Comparison of ENCODE assay signal across 9 cellular contexts in the genomic region with DNA sequence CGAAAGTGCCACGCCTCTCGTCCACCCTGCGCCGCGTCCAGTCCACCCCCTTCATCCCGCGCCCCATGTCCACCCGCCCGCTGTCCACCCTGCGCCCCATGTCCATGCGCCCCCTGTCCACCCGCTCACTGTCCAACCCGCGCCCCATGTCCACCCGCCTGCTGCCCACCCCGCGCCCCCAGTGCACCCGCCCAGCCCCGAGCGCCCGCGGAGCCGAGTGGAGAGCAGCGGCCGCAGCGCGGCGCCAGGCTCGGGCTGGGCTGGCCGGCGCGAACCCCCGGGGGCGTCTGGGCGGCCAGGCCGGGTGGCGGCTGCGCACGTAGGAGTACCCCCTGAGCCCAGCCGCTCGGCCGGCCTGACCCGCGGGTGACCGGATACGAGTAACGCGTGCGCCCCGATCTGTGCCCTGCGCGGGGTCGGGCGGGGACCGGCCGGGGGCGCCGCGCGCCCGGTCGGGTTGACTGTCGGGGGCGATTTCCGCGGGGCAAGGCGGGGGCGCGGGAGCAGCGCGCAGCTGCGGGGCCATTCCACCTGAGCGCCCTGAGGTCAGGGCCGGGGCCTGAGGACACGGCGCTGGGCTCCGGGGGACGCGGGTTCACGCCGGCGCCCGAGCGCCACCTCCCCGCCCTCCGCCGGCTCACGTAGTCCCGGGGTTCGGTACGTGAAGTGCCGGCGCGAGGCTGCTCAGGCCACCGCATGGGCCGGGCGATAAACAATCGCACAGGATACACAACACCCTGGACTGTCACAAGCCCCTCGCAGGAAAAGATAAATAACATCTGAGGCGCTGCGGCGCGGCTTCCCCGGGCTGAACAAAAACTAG. TPM values are rescaled to one million over a fixed set of nuclear protein-coding genes. Genes with fewer than 3 reads are reported as not detected.
A peak's percentile ranks its signal among the peaks of the same experiment; 100 is the strongest.
DNase-seq lines count a peak whose midpoint lies in the region; ATAC-seq, FAIRE-seq and TF ChIP-seq lines count a peak whose summit lies in the region.
"Had no signal": no experiment of that assay in that cellular context is flagged by ENCODE, and none has a peak within 500 bp of the region (broad histone marks: within the 10 kb centered on the region; RNA-seq: fewer than 3 reads in every experiment).

No MANE protein-coding gene starts in this region.

- H3K4me1 Mint-ChIP-seq in dendritic cell treated with granulocyte-macrophage colony-stimulating factor and Interleukin-4, amounts not matched to agents 40 ng/mL and 50 ng/mL, for 4 days (ENCODE audit: low read depth), result peaks cover 19% of the 10 kb centered on the region
- H3K4me1 Mint-ChIP-seq in memory B cell, result peaks cover 7% of the 10 kb centered on the region
- H3K4me1 Mint-ChIP-seq: central memory CD8-positive, alpha-beta T cell had no signal

- no peaks in the 10 kb centered on the region for H3K9me3 Mint-ChIP-seq in dendritic cell treated with granulocyte-macrophage colony-stimulating factor and Interleukin-4, amounts not matched to agents 40 ng/mL and 50 ng/mL, for 4 days
- H3K9me3 Mint-ChIP-seq in memory B cell, result peaks cover 1% of the 10 kb centered on the region
- H3K9me3 Mint-ChIP-seq: central memory CD8-positive, alpha-beta T cell had no signal

- peak in 3 of 4 donors; percentile 80 to 94 (median 89) for TF ChIP-seq EP300 in upper lobe of left lung (IDR thresholded peaks at IDR 0.05)

- H3K27me3 ChIP-seq in BJ (ENCODE audit: control insufficient read depth, insufficient read depth, low read length) (no peaks in the 10 kb centered on the region), upper lobe of left lung (peaks cover 0 to 17% (median 4%) of the 10 kb centered on the region in 4 donors)

- CTCF ChIA-PET in BJ (lab: Yijun Ruan, JAX), result interaction anchor here (1.1 kb wide), 1 partner anchor 208 kb away, joined by 3 read pairs; no protein-coding TSS in a partner anchor

- peak overlapping the region; percentile 43 for H3K4me3 ChIP-seq in BJ (ENCODE audit: low read depth, low read length)
- peak overlapping the region in 3 of 4 donors; percentile 45 to 59 (median 54) for H3K4me3 ChIP-seq in upper lobe of left lung

- peak overlapping the region; percentile 50 for H3K4me3 Mint-ChIP-seq in dendritic cell treated with granulocyte-macrophage colony-stimulating factor and Interleukin-4, amounts not matched to agents 40 ng/mL and 50 ng/mL, for 4 days
- peak overlapping the region; percentile 4 for H3K4me3 Mint-ChIP-seq in memory B cell
- H3K4me3 Mint-ChIP-seq: central memory CD8-positive, alpha-beta T cell had no signal

- FAIRE-seq in H54 (lab: Jason Lieb, UNC), result no peak

- H3K27me3 Mint-ChIP-seq in dendritic cell treated with granulocyte-macrophage colony-stimulating factor and Interleukin-4, amounts not matched to agents 40 ng/mL and 50 ng/mL, for 4 days, result peaks cover 45% of the 10 kb centered on the region
- peaks cover 25% of the 10 kb centered on the region for H3K27me3 Mint-ChIP-seq in memory B cell

- H3K4me1 ChIP-seq in upper lobe of left lung, result peaks cover 17 to 28% (median 20%) of the 10 kb centered on the region in 4 donors

- TF ChIP-seq POLR2A in upper lobe of left lung (IDR thresholded peaks at IDR 0.05), result no peak
- no peak for TF ChIP-seq POLR2A in H54 (IDR thresholded peaks at IDR 0.05; ENCODE audit: low read depth, low read length)

- ATAC-seq in HG03139 (IDR thresholded peaks at IDR 0.05; ENCODE audit: unreplicated experiment) (peak; percentile 46), memory B cell (ENCODE audit: low read depth) (peak; percentile 28), upper lobe of left lung (ENCODE audit: low FRiP score in 2 of 2) (peak in 1 of 2 donors; percentile 38), GM18867 (IDR thresholded peaks at IDR 0.05; ENCODE audit: unreplicated experiment) (no peak)

- no peak for DNase-seq in BJ (ENCODE audit: low read depth)
- DNase-seq in memory B cell (ENCODE audit: low spot score in 2 of 2), result no peak
- DNase-seq in upper lobe of left lung, result peak; percentile 37 to 88
- no peak for DNase-seq in SIG-M5 treated with dmso at 0.1 percent for 504 hours (lab: John Stamatoyannopoulos, UW; ENCODE audit: unreplicated experiment)
- no peak for DNase-seq in H54 (ENCODE audit: insufficient read length, low spot score)

- H3K27ac ChIP-seq in upper lobe of left lung, result peak overlapping the region; percentile 70 to 85 (median 76)

- no peak overlapping the region for H3K27ac Mint-ChIP-seq in dendritic cell treated with granulocyte-macrophage colony-stimulating factor and Interleukin-4, amounts not matched to agents 40 ng/mL and 50 ng/mL, for 4 days
- H3K27ac Mint-ChIP-seq in memory B cell, result no peak overlapping the region

- no peaks in the 10 kb centered on the region for H3K9me3 ChIP-seq in upper lobe of left lung

- TF ChIP-seq CTCF in BJ (IDR thresholded peaks at IDR 0.05; ENCODE audit: insufficient read depth, low read depth, low read length) (no peak), upper lobe of left lung (IDR thresholded peaks at IDR 0.05) (peak in 1 of 6 experiments; percentile 4)

- WGBS in upper lobe of left lung, 2 donors, result 1% methylated on average over 46 to 51 of the region's 105 CpGs

- no peaks in the 10 kb centered on the region for H3K36me3 ChIP-seq in BJ (ENCODE audit: control insufficient read depth, insufficient read depth, low read length)
- H3K36me3 ChIP-seq in upper lobe of left lung, result no peaks in the 10 kb centered on the region

- intact Hi-C loops in dendritic cell treated with granulocyte-macrophage colony-stimulating factor and Interleukin-4, amounts not matched to agents 40 ng/mL and 50 ng/mL, for 4 days (cut with micrococcal nuclease), result loop anchor here (5.0 kb wide), 1 partner anchor 35 kb away; a partner anchor contains a TSS

- no peaks in the 10 kb centered on the region for H3K36me3 Mint-ChIP-seq in dendritic cell treated with granulocyte-macrophage colony-stimulating factor and Interleukin-4, amounts not matched to agents 40 ng/mL and 50 ng/mL, for 4 days (ENCODE audit: low read depth)
- no peaks in the 10 kb centered on the region for H3K36me3 Mint-ChIP-seq in memory B cell

- POLR2A ChIA-PET in BJ (lab: Charles Lee), result no interaction called here

RNA-seq across cellular contexts. Expression of a gene that starts 37.5 kb away (rescaled TPM):
- polyA plus RNA-seq in BJ (2011; rRNA removed), result 37.8 and 68.2 TPM in 2 replicates
- 46.0 and 57.1 TPM in 2 replicates for polyA minus RNA-seq in BJ (2011; rRNA and poly(A)+ RNA removed)
- total RNA-seq in upper lobe of left lung, result 10 to 100 TPM; 20.9 to 47.9 (median 25.5) TPM

Comparison
In these comparisons a context has a peak if more than half of its experiments do, and no peak if none do; other contexts are left out.
1. DNase-seq: peak in upper lobe of left lung (2 of 2); none in BJ (single experiment), memory B cell (0 of 2), SIG-M5 treated with dmso at 0.1 percent for 504 hours (single experiment) and H54 (single experiment).